In genomic region chr12:48978291-48978740, GRCh38 we compare ENCODE assay signal across 1 cellular context.
TF ChIP-seq lines count a peak whose summit lies in the region.

Gene WNT1 (plus strand): TSS chr12:48978322. CDS start chr12:48978651, 329 bp downstream.

TF ChIP-seq in H1, 55 proteins besides CTCF, POLR2A, EP300 and RAD21 (continued from another document):
- TF ChIP-seq, protein P1, sequence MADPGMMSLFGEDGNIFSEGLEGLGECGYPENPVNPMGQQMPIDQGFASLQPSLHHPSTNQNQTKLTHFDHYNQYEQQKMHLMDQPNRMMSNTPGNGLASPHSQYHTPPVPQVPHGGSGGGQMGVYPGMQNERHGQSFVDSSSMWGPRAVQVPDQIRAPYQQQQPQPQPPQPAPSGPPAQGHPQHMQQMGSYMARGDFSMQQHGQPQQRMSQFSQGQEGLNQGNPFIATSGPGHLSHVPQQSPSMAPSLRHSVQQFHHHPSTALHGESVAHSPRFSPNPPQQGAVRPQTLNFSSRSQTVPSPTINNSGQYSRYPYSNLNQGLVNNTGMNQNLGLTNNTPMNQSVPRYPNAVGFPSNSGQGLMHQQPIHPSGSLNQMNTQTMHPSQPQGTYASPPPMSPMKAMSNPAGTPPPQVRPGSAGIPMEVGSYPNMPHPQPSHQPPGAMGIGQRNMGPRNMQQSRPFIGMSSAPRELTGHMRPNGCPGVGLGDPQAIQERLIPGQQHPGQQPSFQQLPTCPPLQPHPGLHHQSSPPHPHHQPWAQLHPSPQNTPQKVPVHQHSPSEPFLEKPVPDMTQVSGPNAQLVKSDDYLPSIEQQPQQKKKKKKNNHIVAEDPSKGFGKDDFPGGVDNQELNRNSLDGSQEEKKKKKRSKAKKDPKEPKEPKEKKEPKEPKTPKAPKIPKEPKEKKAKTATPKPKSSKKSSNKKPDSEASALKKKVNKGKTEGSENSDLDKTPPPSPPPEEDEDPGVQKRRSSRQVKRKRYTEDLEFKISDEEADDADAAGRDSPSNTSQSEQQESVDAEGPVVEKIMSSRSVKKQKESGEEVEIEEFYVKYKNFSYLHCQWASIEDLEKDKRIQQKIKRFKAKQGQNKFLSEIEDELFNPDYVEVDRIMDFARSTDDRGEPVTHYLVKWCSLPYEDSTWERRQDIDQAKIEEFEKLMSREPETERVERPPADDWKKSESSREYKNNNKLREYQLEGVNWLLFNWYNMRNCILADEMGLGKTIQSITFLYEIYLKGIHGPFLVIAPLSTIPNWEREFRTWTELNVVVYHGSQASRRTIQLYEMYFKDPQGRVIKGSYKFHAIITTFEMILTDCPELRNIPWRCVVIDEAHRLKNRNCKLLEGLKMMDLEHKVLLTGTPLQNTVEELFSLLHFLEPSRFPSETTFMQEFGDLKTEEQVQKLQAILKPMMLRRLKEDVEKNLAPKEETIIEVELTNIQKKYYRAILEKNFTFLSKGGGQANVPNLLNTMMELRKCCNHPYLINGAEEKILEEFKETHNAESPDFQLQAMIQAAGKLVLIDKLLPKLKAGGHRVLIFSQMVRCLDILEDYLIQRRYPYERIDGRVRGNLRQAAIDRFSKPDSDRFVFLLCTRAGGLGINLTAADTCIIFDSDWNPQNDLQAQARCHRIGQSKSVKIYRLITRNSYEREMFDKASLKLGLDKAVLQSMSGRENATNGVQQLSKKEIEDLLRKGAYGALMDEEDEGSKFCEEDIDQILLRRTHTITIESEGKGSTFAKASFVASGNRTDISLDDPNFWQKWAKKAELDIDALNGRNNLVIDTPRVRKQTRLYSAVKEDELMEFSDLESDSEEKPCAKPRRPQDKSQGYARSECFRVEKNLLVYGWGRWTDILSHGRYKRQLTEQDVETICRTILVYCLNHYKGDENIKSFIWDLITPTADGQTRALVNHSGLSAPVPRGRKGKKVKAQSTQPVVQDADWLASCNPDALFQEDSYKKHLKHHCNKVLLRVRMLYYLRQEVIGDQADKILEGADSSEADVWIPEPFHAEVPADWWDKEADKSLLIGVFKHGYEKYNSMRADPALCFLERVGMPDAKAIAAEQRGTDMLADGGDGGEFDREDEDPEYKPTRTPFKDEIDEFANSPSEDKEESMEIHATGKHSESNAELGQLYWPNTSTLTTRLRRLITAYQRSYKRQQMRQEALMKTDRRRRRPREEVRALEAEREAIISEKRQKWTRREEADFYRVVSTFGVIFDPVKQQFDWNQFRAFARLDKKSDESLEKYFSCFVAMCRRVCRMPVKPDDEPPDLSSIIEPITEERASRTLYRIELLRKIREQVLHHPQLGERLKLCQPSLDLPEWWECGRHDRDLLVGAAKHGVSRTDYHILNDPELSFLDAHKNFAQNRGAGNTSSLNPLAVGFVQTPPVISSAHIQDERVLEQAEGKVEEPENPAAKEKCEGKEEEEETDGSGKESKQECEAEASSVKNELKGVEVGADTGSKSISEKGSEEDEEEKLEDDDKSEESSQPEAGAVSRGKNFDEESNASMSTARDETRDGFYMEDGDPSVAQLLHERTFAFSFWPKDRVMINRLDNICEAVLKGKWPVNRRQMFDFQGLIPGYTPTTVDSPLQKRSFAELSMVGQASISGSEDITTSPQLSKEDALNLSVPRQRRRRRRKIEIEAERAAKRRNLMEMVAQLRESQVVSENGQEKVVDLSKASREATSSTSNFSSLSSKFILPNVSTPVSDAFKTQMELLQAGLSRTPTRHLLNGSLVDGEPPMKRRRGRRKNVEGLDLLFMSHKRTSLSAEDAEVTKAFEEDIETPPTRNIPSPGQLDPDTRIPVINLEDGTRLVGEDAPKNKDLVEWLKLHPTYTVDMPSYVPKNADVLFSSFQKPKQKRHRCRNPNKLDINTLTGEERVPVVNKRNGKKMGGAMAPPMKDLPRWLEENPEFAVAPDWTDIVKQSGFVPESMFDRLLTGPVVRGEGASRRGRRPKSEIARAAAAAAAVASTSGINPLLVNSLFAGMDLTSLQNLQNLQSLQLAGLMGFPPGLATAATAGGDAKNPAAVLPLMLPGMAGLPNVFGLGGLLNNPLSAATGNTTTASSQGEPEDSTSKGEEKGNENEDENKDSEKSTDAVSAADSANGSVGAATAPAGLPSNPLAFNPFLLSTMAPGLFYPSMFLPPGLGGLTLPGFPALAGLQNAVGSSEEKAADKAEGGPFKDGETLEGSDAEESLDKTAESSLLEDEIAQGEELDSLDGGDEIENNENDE (IDR thresholded peaks at IDR 0.05; ENCODE audit: insufficient replicate concordance, low read length), result no peak
- TF ChIP-seq EZH2 (IDR thresholded peaks at IDR 0.05; ENCODE audit: low read depth, low read length, severe bottlenecking) (peak; percentile 94), RNF2 (IDR thresholded peaks at IDR 0.05; ENCODE audit: borderline replicate concordance, low read depth, low read length, missing control alignments, poor library complexity, severe bottlenecking) (peak; percentile 10), SUZ12 (IDR thresholded peaks at IDR 0.05; ENCODE audit: low read length) (peak; percentile 82; the same call in 1 of the 2 replicates), SP2 (IDR thresholded peaks at IDR 0.05; ENCODE audit: low read length) (no peak), SP4 (IDR thresholded peaks at IDR 0.05; ENCODE audit: low read length) (no peak)
